ENCODE assay signal across 24 cellular contexts in the genomic region with DNA sequence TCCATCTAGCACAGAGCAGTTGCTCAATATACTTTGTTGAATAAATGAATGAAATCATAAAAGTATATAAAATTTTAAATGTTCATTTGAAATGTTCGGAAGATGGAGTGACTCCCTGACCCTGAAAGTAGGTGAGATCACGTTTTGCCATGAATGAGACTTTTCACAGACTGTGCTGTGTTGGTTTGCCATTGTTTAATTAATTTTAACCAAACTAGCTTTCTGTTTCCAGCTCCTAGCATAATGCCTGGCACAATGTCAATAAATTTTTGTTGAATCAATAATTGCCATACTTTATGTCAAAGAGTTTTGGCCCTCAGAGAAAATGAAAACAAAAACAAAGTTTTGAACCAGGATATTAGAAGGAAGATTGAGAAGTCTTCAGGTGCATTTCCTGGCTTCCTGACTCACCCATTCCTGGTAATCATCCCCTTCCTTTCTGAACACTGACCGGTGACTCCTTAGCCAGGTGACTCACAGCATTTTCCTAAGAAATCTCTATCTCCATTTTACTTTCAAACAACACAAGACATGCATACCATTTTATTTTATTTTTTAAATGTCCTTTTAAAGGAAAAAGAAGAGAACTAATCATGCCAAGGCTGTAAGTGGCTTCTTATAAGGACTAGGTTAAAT. TPM values are rescaled to one million over a fixed set of nuclear protein-coding genes. Genes with fewer than 3 reads are reported as not detected.
DNase-seq lines count a peak whose midpoint lies in the region; ATAC-seq, FAIRE-seq and TF ChIP-seq lines count a peak whose summit lies in the region.
"Had no signal": no experiment of that assay in that cellular context is flagged by ENCODE, and none has a peak within 500 bp of the region (broad histone marks: within the 10 kb centered on the region; RNA-seq: fewer than 3 reads in every experiment).

No MANE protein-coding gene starts in this region.

- peaks cover 0 to 12% of the 10 kb centered on the region in 2 donors for H3K9me3 ChIP-seq in left lung
- H3K9me3 ChIP-seq: ovary, SJCRH30 had no signal

- intact Hi-C loops in left lung (cut with DNase I), result no loop called here

- H3K4me1 ChIP-seq in left lung, result peaks cover 0 to 20% of the 10 kb centered on the region in 2 donors
- H3K4me1 ChIP-seq: BLaER1, gastroesophageal sphincter, SJCRH30 had no signal

- H3K27me3 ChIP-seq in left lung, result no peaks in the 10 kb centered on the region
- H3K27me3 ChIP-seq: BLaER1, gastroesophageal sphincter, ovary, SJCRH30 had no signal

- DNase-seq in A172 (ENCODE audit: low spot score) (peak; percentile 77), M059J (ENCODE audit: low read depth) (peak; percentile 84), dermis blood vessel endothelial cell (peak; percentile 67), left lung (no peak), SKM-1 (lab: John Stamatoyannopoulos, UW; ENCODE audit: unreplicated experiment) (no peak), middle frontal gyrus (ENCODE audit: extremely low spot score, low spot score) (no peak), GM12892 (ENCODE audit: insufficient read length) (no peak)
- no peak for DNase-seq in stimulated activated CD4-positive, alpha-beta T cell treated with anti-CD3 and anti-CD28 coated beads, Interleukin-2, amount 100 ng/mL, for 48 hours
- DNase-seq: activated B cell treated with CpG ODN at 0.5 μM for 24 hours; activated CD4-positive, alpha-beta memory T cell treated with anti-CD3 and anti-CD28 coated beads, Interleukin-2, amount 10 ng/mL, durations not matched to agents 7 days and 5 days; activated naive CD4-positive, alpha-beta T cell treated with anti-CD3 and anti-CD28 coated beads, Interleukin-2, amount 10 ng/mL, durations not matched to agents 7 days and 5 days; activated T-cell treated with anti-CD3 and anti-CD28 coated beads, Interleukin-2, amount 50 U/mL, for 24 hours; KG1; naive B cell; NCI-H1105; NCI-H2107; NCI-H526; ovary; SJCRH30; T-helper 2 cell had no signal

- ATAC-seq in left lung, result peak; percentile 74
- ATAC-seq: gastroesophageal sphincter had no signal

- H3K27ac ChIP-seq in left lung, result no peak overlapping the region
- H3K27ac ChIP-seq: BLaER1, coronary artery, gastroesophageal sphincter, ovary, SJCRH30 had no signal

- no peak for TF ChIP-seq CTCF in left lung (IDR thresholded peaks at IDR 0.05)

- H3K36me3 ChIP-seq in left lung, result no peaks in the 10 kb centered on the region
- H3K36me3 ChIP-seq: BLaER1, gastroesophageal sphincter, ovary, SJCRH30 had no signal

- H3K4me3 ChIP-seq in left lung, result no peak overlapping the region
- H3K4me3 ChIP-seq: BLaER1, coronary artery, gastroesophageal sphincter, ovary, SJCRH30 had no signal

- no peak for TF ChIP-seq POLR2A in GM12892 (IDR thresholded peaks at IDR 0.05; ENCODE audit: low read depth, low read length)

- FAIRE-seq in GM12892 (lab: Jason Lieb, UNC), result no peak
- FAIRE-seq: A204.1 had no signal

RNA-seq across cellular contexts. Expression of gene SLC28A3, which starts 15.1 kb away (rescaled TPM):
- 0.55 and 1.0 TPM in 2 replicates for total RNA-seq in A172 (2014; rRNA removed; shearing (Covaris generic))
- 0.42 and 0.67 TPM in 2 replicates for total RNA-seq in M059J (2014; rRNA removed; shearing (Covaris generic))
- not detected in 2 replicates for total RNA-seq in dermis blood vessel endothelial cell
- total RNA-seq in left lung, result 1 to 10 TPM; 1.2 to 1.5 TPM
- 0.11 TPM for polyA plus RNA-seq in GM12892 (2012; ENCODE audit: missing spikeins)
- total RNA-seq: activated B cell treated with CpG ODN at 0.5 μM for 24 hours had no signal

Comparison
In these comparisons a context has a peak if more than half of its experiments do, and no peak if none do; other contexts are left out.
1. DNase-seq: peak in A172 (single experiment), M059J (single experiment) and dermis blood vessel endothelial cell (single experiment); none in left lung (0 of 2), SKM-1 (single experiment), middle frontal gyrus (single experiment), GM12892 (single experiment) and stimulated activated CD4-positive, alpha-beta T cell treated with anti-CD3 and anti-CD28 coated beads, Interleukin-2, amount 100 ng/mL, for 48 hours (0 of 2).